22 cellular contexts compared by ENCODE assay signal in the genomic region with DNA sequence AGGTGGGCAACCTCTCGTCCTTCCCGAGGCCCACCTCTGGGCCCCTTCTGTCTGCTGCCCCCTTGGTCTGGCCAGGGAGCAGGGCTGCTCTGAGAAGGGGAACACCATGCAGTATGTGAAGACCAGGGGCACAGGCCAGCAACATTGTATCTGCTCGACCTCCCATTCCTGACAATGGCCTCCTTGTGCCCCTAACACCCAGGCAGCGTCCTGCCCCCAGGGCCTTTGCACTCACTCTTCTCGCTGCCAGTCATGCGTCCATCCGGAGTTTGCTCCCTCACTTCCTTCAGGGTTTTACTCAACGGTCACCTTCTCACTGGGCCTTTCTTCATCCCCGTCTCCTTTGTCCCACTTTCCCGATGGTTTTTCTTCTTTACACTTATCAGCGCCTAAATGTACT.
DNase-seq lines count a peak whose midpoint lies in the region; TF ChIP-seq lines count a peak whose summit lies in the region.
"Had no signal": no experiment of that assay in that cellular context is flagged by ENCODE, and none has a peak within 500 bp of the region (broad histone marks: within the 10 kb centered on the region; RNA-seq: fewer than 3 reads in every experiment).

No MANE protein-coding gene starts in this region.

- no peak overlapping the region for H3K4me3 Mint-ChIP-seq in osteocyte (ENCODE audit: unreplicated experiment)
- H3K4me3 Mint-ChIP-seq: CD4-positive, alpha-beta memory T cell; GM23338; H9 had no signal

- intact Hi-C loops in left ventricle myocardium inferior (cut with micrococcal nuclease), result no loop called here

- H3K4me3 ChIP-seq in right atrium auricular region, result no peak overlapping the region
- H3K4me3 ChIP-seq in left ventricle myocardium inferior, result no peak overlapping the region
- H3K4me3 ChIP-seq in foreskin fibroblast (ENCODE audit: low read depth in 1 of 2, low read length in 2 of 2), result no peak overlapping the region
- H3K4me3 ChIP-seq: GM23338, SJCRH30 had no signal

- peak; percentile 16 for DNase-seq in right atrium auricular region (ENCODE audit: low spot score)
- no peak for DNase-seq in left ventricle myocardium inferior
- DNase-seq in foreskin melanocyte, result peak; percentile 48
- peak; percentile 72 for DNase-seq in osteocyte (ENCODE audit: extremely low spot score, unreplicated experiment)
- no peak for DNase-seq in COR-L47 (lab: John Stamatoyannopoulos, UW)
- DNase-seq in NCI-H2227 (lab: John Stamatoyannopoulos, UW; ENCODE audit: unreplicated experiment), result no peak
- DNase-seq in foreskin fibroblast, result no peak
- DNase-seq: C1 segment of cervical spinal cord; Caco-2; CD4-positive, alpha-beta memory T cell; H9; IMR-90; MM.1S; NCI-H2029; NCI-H446 treated with DMSO at 0.1 percent for 48 hours; NCI-H526; NCI-H82; NK-92 treated with Interleukin-12 subunit alpha and Interleukin-12 subunit beta, amount 100 ng/mL, for 24 hours; PC-3; SJCRH30 had no signal

- no peak overlapping the region for H3K27ac ChIP-seq in right atrium auricular region
- H3K27ac ChIP-seq in left ventricle myocardium inferior (replicated peaks), result no peak overlapping the region
- H3K27ac ChIP-seq: KMS-11, SJCRH30 had no signal

- no peaks in the 10 kb centered on the region for H3K36me3 ChIP-seq in right atrium auricular region
- no peaks in the 10 kb centered on the region for H3K36me3 ChIP-seq in left ventricle myocardium inferior
- H3K36me3 ChIP-seq: SJCRH30 had no signal

- peaks cover 1% of the 10 kb centered on the region for H3K4me1 Mint-ChIP-seq in osteocyte (ENCODE audit: unreplicated experiment)
- H3K4me1 Mint-ChIP-seq: GM23338, H9 had no signal

- H3K9me3 Mint-ChIP-seq in osteocyte (ENCODE audit: unreplicated experiment), result no peaks in the 10 kb centered on the region
- H3K9me3 Mint-ChIP-seq: GM23338, H9 had no signal

- no peaks in the 10 kb centered on the region for H3K9me3 ChIP-seq in right atrium auricular region
- no peaks in the 10 kb centered on the region for H3K9me3 ChIP-seq in left ventricle myocardium inferior (replicated peaks)
- H3K9me3 ChIP-seq: Caco-2, SJCRH30 had no signal

- H3K27me3 Mint-ChIP-seq in osteocyte (ENCODE audit: unreplicated experiment), result peaks cover 6% of the 10 kb centered on the region

- peaks cover 0 to under 1% of the 10 kb centered on the region in 2 donors for H3K4me1 ChIP-seq in right atrium auricular region
- H3K4me1 ChIP-seq in left ventricle myocardium inferior, result peaks cover 28% of the 10 kb centered on the region
- H3K4me1 ChIP-seq: Caco-2, SJCRH30 had no signal

- H3K27ac Mint-ChIP-seq in osteocyte (ENCODE audit: unreplicated experiment), result no peak overlapping the region
- H3K27ac Mint-ChIP-seq: CD4-positive, alpha-beta memory T cell; GM23338 had no signal

- no peak for TF ChIP-seq CTCF in right atrium auricular region (IDR thresholded peaks at IDR 0.05)
- TF ChIP-seq CTCF in left ventricle myocardium inferior (IDR thresholded peaks at IDR 0.05; ENCODE audit: borderline replicate concordance), result no peak
- no peak for TF ChIP-seq CTCF in osteocyte (IDR thresholded peaks at IDR 0.05)
- no peak for TF ChIP-seq CTCF in foreskin fibroblast (IDR thresholded peaks at IDR 0.05; ENCODE audit: low read depth, low read length)

- H3K27me3 ChIP-seq in right atrium auricular region (no peaks in the 10 kb centered on the region), left ventricle myocardium inferior (ENCODE audit: low read depth) (no peaks in the 10 kb centered on the region)

- H3K36me3 Mint-ChIP-seq in osteocyte (ENCODE audit: unreplicated experiment), result no peaks in the 10 kb centered on the region
- H3K36me3 Mint-ChIP-seq: CD4-positive, alpha-beta memory T cell had no signal

Comparison
In these comparisons a context has a peak if more than half of its experiments do, and no peak if none do; other contexts are left out.
1. DNase-seq: peak in right atrium auricular region (single experiment), foreskin melanocyte (single experiment) and osteocyte (single experiment); none in left ventricle myocardium inferior (single experiment), COR-L47 (single experiment), NCI-H2227 (single experiment) and foreskin fibroblast (0 of 2).